8 cellular contexts compared by ENCODE assay signal in the genomic region with DNA sequence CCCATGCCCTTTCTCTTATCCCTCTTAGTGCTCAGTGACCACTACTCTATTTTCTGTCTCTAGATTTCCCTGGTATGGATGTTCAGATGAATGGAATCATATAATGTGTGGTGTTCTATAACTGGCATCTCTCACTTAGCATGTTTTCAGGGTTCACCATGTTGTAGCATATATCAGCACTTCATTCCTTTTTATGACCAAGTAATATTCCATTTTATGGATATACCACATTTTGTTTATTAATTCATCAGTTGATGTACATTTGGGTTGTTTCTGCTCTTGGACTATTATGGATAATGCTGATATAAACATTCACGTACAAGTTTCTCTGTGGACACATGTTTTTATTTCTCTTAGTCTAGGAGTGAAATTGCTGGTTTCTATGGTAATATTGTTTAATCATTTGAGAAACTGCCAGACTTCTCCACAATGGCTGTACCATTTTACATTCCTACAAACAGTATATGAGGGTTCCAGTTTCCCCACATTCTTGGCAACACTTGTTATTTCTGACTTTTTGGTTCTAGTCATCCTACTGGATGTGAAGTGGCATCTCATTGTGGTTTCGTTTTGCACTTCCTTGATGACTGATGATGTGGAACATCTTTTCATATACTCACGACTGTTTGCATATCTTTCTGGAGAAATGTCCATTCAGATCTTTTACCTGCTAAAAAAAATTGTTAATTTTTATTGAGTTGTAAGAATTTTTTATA. TPM values are rescaled to one million over a fixed set of nuclear protein-coding genes. Genes with fewer than 3 reads are reported as not detected.
DNase-seq lines count a peak whose midpoint lies in the region; ATAC-seq and TF ChIP-seq lines count a peak whose summit lies in the region.
"Not testable (repeated sequence)": the region's sequence is repeated elsewhere in the genome, so short reads cannot be mapped to it uniquely, and the experiment has no call there.

No MANE protein-coding gene starts in this region.

- not testable (repeated sequence) for TF ChIP-seq RAD21 in IMR-90 (IDR thresholded peaks at IDR 0.05; ENCODE audit: low read length)

- not testable (repeated sequence) for BruUV-seq in IMR-90 (replicated peaks; lab: Mats Ljungman, UMichigan)

- not testable (repeated sequence) for H3K4ac ChIP-seq in IMR-90 (ENCODE audit: low read depth, low read length)

- peaks cover 34 to 81% of the 10 kb centered on the region in 2 experiments for H3K79me1 ChIP-seq in IMR-90 (ENCODE audit: low read depth in 1 of 2, low read length in 2 of 2)

- H2BK120ac ChIP-seq in IMR-90 (ENCODE audit: low read depth, low read length), result not testable (repeated sequence)

- not testable (repeated sequence) for H2AK5ac ChIP-seq in IMR-90 (ENCODE audit: low read depth, low read length)

- dilution Hi-C loops in IMR-90 (cut with HindIII; ENCODE audit: low sequenced_read_pairs, unreplicated experiment), result not testable (repeated sequence)

- H3K18ac ChIP-seq in IMR-90 (ENCODE audit: low read depth, low read length), result not testable (repeated sequence)

- H3K23ac ChIP-seq in IMR-90 (ENCODE audit: low read depth, low read length), result not testable (repeated sequence)

- H4K5ac ChIP-seq in IMR-90 (ENCODE audit: low read depth, low read length), result not testable (repeated sequence)

- H3K27ac ChIP-seq in IMR-90 (ENCODE audit: insufficient read depth, low read length), result not testable (repeated sequence)
- H3K27ac ChIP-seq in neutrophil, result peak overlapping the region; percentile 46

- CTCF ChIA-PET in IMR-90 (lab: Yijun Ruan, JAX), result not testable (repeated sequence)

- not testable (repeated sequence) for H3K56ac ChIP-seq in IMR-90 (ENCODE audit: extremely low read depth, insufficient read depth, low read length)

- H4K20me1 ChIP-seq in IMR-90 (ENCODE audit: insufficient read depth, low read length), result peaks cover 84% of the 10 kb centered on the region

- H3K4me3 Mint-ChIP-seq in activated naive CD8-positive, alpha-beta T cell, result not testable (repeated sequence)

- H3K27ac Mint-ChIP-seq in activated naive CD8-positive, alpha-beta T cell, result peak overlapping the region; percentile 22

- H3K4me1 Mint-ChIP-seq in activated naive CD8-positive, alpha-beta T cell (ENCODE audit: low read depth), result peaks cover 41% of the 10 kb centered on the region

- H2BK20ac ChIP-seq in IMR-90 (ENCODE audit: low read depth, low read length), result not testable (repeated sequence)

- not testable (repeated sequence) for H3K27me3 Mint-ChIP-seq in activated naive CD8-positive, alpha-beta T cell

- not testable (repeated sequence) for H3K27me3 ChIP-seq in IMR-90 (ENCODE audit: control insufficient read depth, insufficient read depth, low read length); neutrophil

- not testable (repeated sequence) for H2AK9ac ChIP-seq in IMR-90 (replicated peaks; ENCODE audit: low read depth, low read length, poor library complexity)

- in situ Hi-C loops in IMR-90 (cut with MboI; ENCODE audit: low sequenced_read_pairs), result not testable (repeated sequence)

- not testable (repeated sequence) for H2AFZ ChIP-seq in IMR-90 (replicated peaks; ENCODE audit: low read length, poor library complexity)

- not testable (repeated sequence) for H3K36me3 Mint-ChIP-seq in activated naive CD8-positive, alpha-beta T cell

- H3K4me3 ChIP-seq in IMR-90 (ENCODE audit: insufficient read depth, low read depth, low read length); cardiac fibroblast (replicated peaks in 1 of 2; ENCODE audit: low read depth in 2 of 2, low read length in 2 of 2); fibroblast of pulmonary artery (replicated peaks; ENCODE audit: low read depth, low read length); neutrophil (ENCODE audit: low read depth in 1 of 2, low read length in 1 of 2): not testable (repeated sequence)

- not testable (repeated sequence) for H2BK15ac ChIP-seq in IMR-90 (ENCODE audit: low read depth, low read length)

- intact Hi-C loops in IMR-90 (cut with micrococcal nuclease), result not testable (repeated sequence)

- not testable (repeated sequence) for TF ChIP-seq POLR2A in IMR-90 (IDR thresholded peaks at IDR 0.05; ENCODE audit: low read depth, low read length)

- not testable (repeated sequence) for H4K91ac ChIP-seq in IMR-90 (ENCODE audit: insufficient read depth, low read depth, low read length)

- not testable (repeated sequence) for ATAC-seq in IMR-90 (ENCODE audit: low read depth)

- WGBS in IMR-90 (ENCODE audit: extremely low coverage in 2 of 2, insufficient read length in 1 of 2), 2 experiments, result no CpG with 5 or more reads among the region's 3 CpGs

- POLR2A ChIA-PET in IMR-90 (lab: Charles Lee; ENCODE audit: unreplicated experiment), result not testable (repeated sequence)

- not testable (repeated sequence) for H2BK5ac ChIP-seq in IMR-90 (ENCODE audit: low read depth, low read length, poor library complexity, severe bottlenecking)

- H3K9ac ChIP-seq in IMR-90 (ENCODE audit: low read depth, low read length), result not testable (repeated sequence)

- not testable (repeated sequence) for H3K14ac ChIP-seq in IMR-90 (replicated peaks; ENCODE audit: low read depth, low read length)

- H3K9me1 ChIP-seq in IMR-90 (ENCODE audit: insufficient read depth, low read length), result peaks cover 15% of the 10 kb centered on the region

- not testable (repeated sequence) for H3K4me2 ChIP-seq in IMR-90 (ENCODE audit: low read depth, low read length)

- not testable (repeated sequence) for H3K36me3 ChIP-seq in IMR-90 (ENCODE audit: control insufficient read depth, insufficient read depth, low read length); neutrophil

- DNase-seq in A172 (ENCODE audit: low spot score) (peak; percentile 30), EL (peak; percentile 85), IMR-90 (peak; percentile 74), RKO (ENCODE audit: low spot score) (peak; percentile 5), cardiac fibroblast (ENCODE audit: low read depth in 2 of 2) (peak; percentile 65 to 89), fibroblast of pulmonary artery (ENCODE audit: low read depth) (peak; percentile 56)

- H3K4me1 ChIP-seq in IMR-90 (ENCODE audit: control insufficient read depth, insufficient read depth, low read length), result not testable (repeated sequence)
- H3K4me1 ChIP-seq in neutrophil (ENCODE audit: control insufficient read depth in 1 of 2, insufficient read depth in 1 of 2, low read depth in 1 of 2, low read length in 1 of 2), result peaks cover 64 to 80% of the 10 kb centered on the region in 2 experiments

- not testable (repeated sequence) for TF ChIP-seq CTCF in IMR-90 (conservative IDR thresholded peaks at IDR 0.05; ENCODE audit: low read depth, low read length); cardiac fibroblast (IDR thresholded peaks at IDR 0.05; ENCODE audit: low read depth, low read length); fibroblast of pulmonary artery (IDR thresholded peaks at IDR 0.05; ENCODE audit: low read length, missing control alignments); neutrophil (IDR thresholded peaks at IDR 0.05)

- not testable (repeated sequence) for H3K9me3 ChIP-seq in IMR-90 (ENCODE audit: control insufficient read depth, insufficient read depth, low read length); neutrophil

- H4K8ac ChIP-seq in IMR-90 (ENCODE audit: low read depth in 2 of 2, low read length in 2 of 2), result not testable (repeated sequence)

- not testable (repeated sequence) for H3K9me3 Mint-ChIP-seq in activated naive CD8-positive, alpha-beta T cell (ENCODE audit: low read depth)

RNA-seq across cellular contexts. Expression of a gene that starts 23.3 kb away (rescaled TPM):
- 47.9 and 50.3 TPM in 2 replicates for total RNA-seq in A172 (2014; rRNA removed; shearing (Covaris generic))
- 56.6 and 62.8 TPM in 2 replicates for total RNA-seq in IMR-90 (2012; rRNA removed)
- polyA plus RNA-seq in IMR-90 (2012; rRNA removed), result 34.8 and 34.9 TPM in 2 replicates
- polyA plus RNA-seq in IMR-90 (2012; cell fraction: cytosol; rRNA removed), result 10.0 and 16.1 TPM in 2 replicates
- polyA plus RNA-seq in IMR-90 (2012; cell fraction: nucleus; rRNA removed; ENCODE audit: low replicate concordance), result 16.5 and 73.5 TPM in 2 replicates

Comparison
In these comparisons a context has a peak if more than half of its experiments do, and no peak if none do; other contexts are left out.
1. DNase-seq: peak in every context shown above with its lines; median percentile 85 in EL; 77 in cardiac fibroblast; 74 in IMR-90; 56 in fibroblast of pulmonary artery; 30 in A172; 5 in RKO.